Comparison of ENCODE assay signal across 10 cellular contexts in the genomic region with DNA sequence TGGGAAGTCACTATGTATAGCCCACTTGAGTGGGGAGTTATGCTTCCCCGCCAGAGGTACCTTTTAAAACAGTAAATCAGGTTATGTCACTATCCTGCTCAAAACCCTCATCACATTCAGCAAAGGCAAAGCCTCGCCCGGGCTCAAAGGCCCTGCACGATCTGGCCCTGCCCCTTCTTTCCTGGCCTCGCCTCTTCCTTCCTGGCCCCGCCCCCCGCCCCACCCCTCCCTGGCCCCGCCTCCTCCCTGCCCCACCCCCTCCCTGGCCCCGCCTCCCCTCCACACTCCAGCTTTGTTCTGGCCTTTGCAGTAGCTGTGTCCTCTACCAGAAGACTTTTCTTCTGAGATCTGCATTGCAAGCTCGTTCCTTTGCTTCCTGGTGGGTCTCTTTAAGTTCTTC. TPM values are rescaled to one million over a fixed set of nuclear protein-coding genes. Genes with fewer than 3 reads are reported as not detected.
DNase-seq lines count a peak whose midpoint lies in the region; ATAC-seq and TF ChIP-seq lines count a peak whose summit lies in the region.
"Had no signal": no experiment of that assay in that cellular context is flagged by ENCODE, and none has a peak within 500 bp of the region (broad histone marks: within the 10 kb centered on the region; RNA-seq: fewer than 3 reads in every experiment).

No MANE protein-coding gene starts in this region.

- H3K27ac ChIP-seq in PC-3 (ENCODE audit: low read length): no peak overlapping the region
- no peak overlapping the region for H3K27ac ChIP-seq in neural progenitor cell
- no peak overlapping the region for H3K27ac ChIP-seq in smooth muscle cell (ENCODE audit: low read depth)

- CTCF ChIA-PET in PC-3 (lab: Charles Lee): interaction anchor here (0.5 kb wide), 1 partner anchor 64 kb away, joined by 3 read pairs; no protein-coding TSS in a partner anchor

- BruUV-seq in PC-3 (replicated peaks; lab: Mats Ljungman, UMichigan): no TSS peak

- H3K27ac Mint-ChIP-seq in neural progenitor cell: no peak overlapping the region

- H4K20me1 ChIP-seq in PC-3 (ENCODE audit: low read length): no peaks in the 10 kb centered on the region
- no peaks in the 10 kb centered on the region for H4K20me1 ChIP-seq in neural progenitor cell (ENCODE audit: low read depth)
- no peaks in the 10 kb centered on the region for H4K20me1 ChIP-seq in smooth muscle cell (ENCODE audit: low read depth)

- H3K27me3 ChIP-seq in PC-3 (ENCODE audit: low read length): no peaks in the 10 kb centered on the region
- H3K27me3 ChIP-seq in neural progenitor cell: peaks cover 5% of the 10 kb centered on the region
- H3K27me3 ChIP-seq in smooth muscle cell (ENCODE audit: low read depth): no peaks in the 10 kb centered on the region

- H3K9me2 ChIP-seq in PC-3 (replicated peaks; ENCODE audit: low read length): no peaks in the 10 kb centered on the region

- H3F3A ChIP-seq in PC-3 (ENCODE audit: low read length, unreplicated experiment) (no peaks in the 10 kb centered on the region), neural progenitor cell (ENCODE audit: low read depth) (peaks cover 5% of the 10 kb centered on the region), smooth muscle cell (ENCODE audit: low read depth) (peaks cover 13% of the 10 kb centered on the region)

- H3K36me3 Mint-ChIP-seq in neural progenitor cell: peaks cover 2% of the 10 kb centered on the region

- intact Hi-C loops in PC-3 (cut with micrococcal nuclease): no loop called here

- ATAC-seq in PC-3 (peak; percentile 47), HG02588 (IDR thresholded peaks at IDR 0.05; ENCODE audit: unreplicated experiment) (no peak)

- DNase-seq in DMS53 (lab: John Stamatoyannopoulos, UW) (peak; percentile 60), DMS53 treated with DMSO at 0.1 percent for 48 hours (lab: John Stamatoyannopoulos, UW; ENCODE audit: unreplicated experiment) (no peak), PC-3 (peak; percentile 41), amniotic epithelial cell (ENCODE audit: low read depth) (peak; percentile 20), neural progenitor cell (ENCODE audit: low spot score) (peak; percentile 73), smooth muscle cell (lab: John Stamatoyannopoulos, UW; ENCODE audit: unreplicated experiment) (no peak), occipital lobe (lab: John Stamatoyannopoulos, UW) (no peak)

- no peak overlapping the region for H3K4me3 Mint-ChIP-seq in neural progenitor cell

- no peak overlapping the region for H3K4me3 ChIP-seq in PC-3 (ENCODE audit: low read length)
- no peak overlapping the region for H3K4me3 ChIP-seq in neural progenitor cell
- no peak overlapping the region for H3K4me3 ChIP-seq in smooth muscle cell

- no peaks in the 10 kb centered on the region for H3K9me3 ChIP-seq in PC-3 (ENCODE audit: low read length)
- H3K9me3 ChIP-seq in neural progenitor cell (ENCODE audit: low read depth): no peaks in the 10 kb centered on the region
- no peaks in the 10 kb centered on the region for H3K9me3 ChIP-seq in smooth muscle cell (replicated peaks; ENCODE audit: low read depth)

- H3K4me2 ChIP-seq in PC-3 (ENCODE audit: low read length) (no peak overlapping the region), neural progenitor cell (no peak overlapping the region), smooth muscle cell (no peak overlapping the region)

- H3K4me1 ChIP-seq in PC-3 (ENCODE audit: insufficient read depth, low read length) (peaks cover 14% of the 10 kb centered on the region), neural progenitor cell (no peaks in the 10 kb centered on the region), smooth muscle cell (ENCODE audit: low read depth) (no peaks in the 10 kb centered on the region)

- H3K79me2 ChIP-seq in PC-3 (ENCODE audit: low read length): no peaks in the 10 kb centered on the region
- no peaks in the 10 kb centered on the region for H3K79me2 ChIP-seq in neural progenitor cell (ENCODE audit: low read depth)
- H3K79me2 ChIP-seq in smooth muscle cell (ENCODE audit: low read depth): no peaks in the 10 kb centered on the region

- H2AFZ ChIP-seq in PC-3 (ENCODE audit: low read length) (no peak overlapping the region), neural progenitor cell (replicated peaks) (no peak overlapping the region), smooth muscle cell (ENCODE audit: low read depth) (no peak overlapping the region)

- no peak overlapping the region for H3K9ac ChIP-seq in PC-3 (ENCODE audit: low read length)
- no peak overlapping the region for H3K9ac ChIP-seq in neural progenitor cell
- no peak overlapping the region for H3K9ac ChIP-seq in smooth muscle cell (ENCODE audit: low read depth)

- H3K9me3 Mint-ChIP-seq in neural progenitor cell: no peaks in the 10 kb centered on the region

- H3K27me3 Mint-ChIP-seq in neural progenitor cell (ENCODE audit: insufficient read depth, low read depth): peaks cover 3% of the 10 kb centered on the region

- no peaks in the 10 kb centered on the region for H3K36me3 ChIP-seq in PC-3 (ENCODE audit: low read depth, low read length)
- H3K36me3 ChIP-seq in neural progenitor cell: no peaks in the 10 kb centered on the region
- no peaks in the 10 kb centered on the region for H3K36me3 ChIP-seq in smooth muscle cell (ENCODE audit: low read depth)

- POLR2A ChIA-PET in PC-3 (lab: Charles Lee; ENCODE audit: unreplicated experiment): no interaction called here

- TF ChIP-seq CTCF in PC-3 (conservative IDR thresholded peaks at IDR 0.05; ENCODE audit: low read depth, low read length) (no peak), neural progenitor cell (IDR thresholded peaks at IDR 0.05) (no peak), smooth muscle cell (IDR thresholded peaks at IDR 0.05; ENCODE audit: borderline replicate concordance, insufficient read depth, poor library complexity, severe bottlenecking) (no peak)

- 65% methylated on average over 3 of the region's 10 CpGs for WGBS in smooth muscle cell (ENCODE audit: low lambda C conversion rate)

- peaks cover 26% of the 10 kb centered on the region for H3K4me1 Mint-ChIP-seq in neural progenitor cell

RNA-seq across cellular contexts. Expression of a gene that starts 6.6 kb away (rescaled TPM):
- total RNA-seq in PC-3 (2014; rRNA removed) (not detected in 2 replicates), neural progenitor cell (ENCODE audit: low replicate concordance) (0.67 and 1.2 TPM in 2 replicates), smooth muscle cell (0.04 and 0.13 TPM in 2 replicates), occipital lobe (not detected)
- 6.8 and 7.9 TPM in 2 replicates for polyA plus RNA-seq in smooth muscle cell
- total RNA-seq: fibroblast of villous mesenchyme, M059J had no signal

RNA-seq across cellular contexts. Expression of a gene that starts 35.7 kb away (rescaled TPM):
- total RNA-seq in PC-3 (2014; rRNA removed) (33.3 and 34.2 TPM in 2 replicates), neural progenitor cell (ENCODE audit: low replicate concordance) (34.5 and 50.3 TPM in 2 replicates), smooth muscle cell (51.7 and 76.0 TPM in 2 replicates), occipital lobe (85.8 TPM)
- polyA plus RNA-seq in smooth muscle cell: 34.5 and 45.3 TPM in 2 replicates

Comparison
In these comparisons a context has a peak if more than half of its experiments do, and no peak if none do; other contexts are left out.
1. DNase-seq: peak in DMS53 (single experiment), PC-3 (single experiment), amniotic epithelial cell (single experiment) and neural progenitor cell (single experiment); none in DMS53 treated with DMSO at 0.1 percent for 48 hours (single experiment), smooth muscle cell (single experiment) and occipital lobe (single experiment).